1 cellular context compared by ENCODE assay signal in genomic region chr3:43215138-43215537, GRCh38.
TF ChIP-seq lines count a peak whose summit lies in the region.

No MANE protein-coding gene starts in this region.

TF ChIP-seq in GM23338, 12 proteins besides CTCF, POLR2A, EP300 and RAD21:
- TF ChIP-seq EZH2phosphoT487 (IDR thresholded peaks at IDR 0.05; ENCODE audit: unreplicated experiment) (no peak), POLR2AphosphoS5 (IDR thresholded peaks at IDR 0.05; ENCODE audit: low read depth) (no peak), REST (IDR thresholded peaks at IDR 0.05; ENCODE audit: unreplicated experiment) (no peak), CREB1 (CRISPR knock-in tag; IDR thresholded peaks at IDR 0.05; ENCODE audit: low read depth) (no peak), ZNF331 (CRISPR knock-in tag; IDR thresholded peaks at IDR 0.05; ENCODE audit: low read depth) (no peak), STAT1 (IDR thresholded peaks at IDR 0.05; ENCODE audit: unreplicated experiment) (no peak)
